In genomic region chr15:71444032-71444810, GRCh38 we compare ENCODE assay signal across 12 cellular contexts.
"Had no signal": no experiment of that assay in that cellular context is flagged by ENCODE, and none has a peak within 500 bp of the region (broad histone marks: within the 10 kb centered on the region; RNA-seq: fewer than 3 reads in every experiment).

No MANE protein-coding gene starts in this region.

- H3K4me3 ChIP-seq: coronary artery, hepatocyte, spleen, testis, uterus had no signal

- H3K79me2 ChIP-seq: hepatocyte had no signal

- H2AFZ ChIP-seq: hepatocyte had no signal

- H3K4me3 Mint-ChIP-seq: activated naive CD8-positive, alpha-beta T cell treated with anti-CD3 and anti-CD28 coated beads for 36 hours; activated T-cell treated with anti-CD3 and anti-CD28 coated beads, Interleukin-2, amount 50 U/mL, for 4 hours; endodermal cell; immature natural killer cell; naive thymus-derived CD8-positive, alpha-beta T cell; WTC11 had no signal

- H3K27ac Mint-ChIP-seq: activated naive CD8-positive, alpha-beta T cell treated with anti-CD3 and anti-CD28 coated beads for 36 hours; endodermal cell; immature natural killer cell; naive thymus-derived CD8-positive, alpha-beta T cell had no signal

- H3K27ac ChIP-seq: coronary artery, hepatocyte, spleen, testis had no signal

- H3K9me3 Mint-ChIP-seq: activated naive CD8-positive, alpha-beta T cell treated with anti-CD3 and anti-CD28 coated beads for 36 hours; activated T-cell treated with anti-CD3 and anti-CD28 coated beads, Interleukin-2, amount 50 U/mL, for 4 hours; endodermal cell; immature natural killer cell; naive thymus-derived CD8-positive, alpha-beta T cell; WTC11 had no signal

- H3K36me3 Mint-ChIP-seq: activated naive CD8-positive, alpha-beta T cell treated with anti-CD3 and anti-CD28 coated beads for 36 hours; immature natural killer cell; naive thymus-derived CD8-positive, alpha-beta T cell; WTC11 had no signal

- H3K27me3 ChIP-seq: hepatocyte, testis, uterus had no signal

- H3K4me1 Mint-ChIP-seq: activated naive CD8-positive, alpha-beta T cell treated with anti-CD3 and anti-CD28 coated beads for 36 hours; immature natural killer cell; naive thymus-derived CD8-positive, alpha-beta T cell had no signal

- DNase-seq: activated T-cell treated with anti-CD3 and anti-CD28 coated beads, Interleukin-2, amount 50 U/mL, for 4 hours; cerebellar nuclear complex; immature natural killer cell; spleen had no signal

- H3K9me3 ChIP-seq: spleen, testis, uterus had no signal

- H3K36me3 ChIP-seq: spleen, uterus had no signal

- H3K4me1 ChIP-seq: uterus had no signal

- H3K4me2 ChIP-seq: hepatocyte had no signal

- ATAC-seq: activated T-cell treated with anti-CD3 and anti-CD28 coated beads, Interleukin-2, amount 50 U/mL, for 4 hours; naive thymus-derived CD8-positive, alpha-beta T cell had no signal
